Comparison of ENCODE assay signal across 14 cellular contexts in genomic region chr9:91102269-91102668, GRCh38.
DNase-seq lines count a peak whose midpoint lies in the region; ATAC-seq and TF ChIP-seq lines count a peak whose summit lies in the region.
"Had no signal": no experiment of that assay in that cellular context is flagged by ENCODE, and none has a peak within 500 bp of the region (broad histone marks: within the 10 kb centered on the region; RNA-seq: fewer than 3 reads in every experiment).

No MANE protein-coding gene starts in this region.

- peak overlapping the region; percentile 76 for H3K4me2 ChIP-seq in KMS-11

- no peak for TF ChIP-seq POLR2A in uterus (IDR thresholded peaks at IDR 0.05)

- H3K36me3 ChIP-seq in KMS-11 (ENCODE audit: insufficient read depth) (no peaks in the 10 kb centered on the region; the same call in 1 of the 2 replicates), MG63 (no peaks in the 10 kb centered on the region), uterus (no peaks in the 10 kb centered on the region)
- H3K36me3 ChIP-seq: sigmoid colon, vagina had no signal

- peaks cover 41% of the 10 kb centered on the region for H3K4me1 Mint-ChIP-seq in activated naive CD4-positive, alpha-beta T cell treated with anti-CD3 and anti-CD28 coated beads for 36 hours (ENCODE audit: low read depth)
- peaks cover 47% of the 10 kb centered on the region for H3K4me1 Mint-ChIP-seq in activated naive CD8-positive, alpha-beta T cell treated with anti-CD3 and anti-CD28 coated beads, Interleukin-2, amount 10 ng/mL, durations not matched to agents 7 days and 5 days
- H3K4me1 Mint-ChIP-seq in osteocyte (ENCODE audit: unreplicated experiment) = peaks cover 35% of the 10 kb centered on the region

- DNase-seq in activated naive CD4-positive, alpha-beta T cell treated with anti-CD3 and anti-CD28 coated beads for 36 hours = no peak
- DNase-seq in activated naive CD4-positive, alpha-beta T cell treated with Interleukin-2 at 50 U/mL for 16 hours = no peak
- DNase-seq in activated naive CD8-positive, alpha-beta T cell treated with anti-CD3 and anti-CD28 coated beads, Interleukin-2, amount 10 ng/mL, durations not matched to agents 7 days and 5 days = no peak
- DNase-seq in osteocyte (ENCODE audit: extremely low spot score, unreplicated experiment) (no peak), MG63 (no peak), uterus (no peak)
- DNase-seq: activated B cell treated with CpG ODN at 0.5 μM for 24 hours, amygdala, NCI-H2029 treated with DMSO at 0.1 percent for 48 hours, Right ventricle myocardium superior, sigmoid colon had no signal

- peak overlapping the region; percentile 14 for H3K27ac Mint-ChIP-seq in activated naive CD4-positive, alpha-beta T cell treated with anti-CD3 and anti-CD28 coated beads for 36 hours
- H3K27ac Mint-ChIP-seq in activated naive CD8-positive, alpha-beta T cell treated with anti-CD3 and anti-CD28 coated beads, Interleukin-2, amount 10 ng/mL, durations not matched to agents 7 days and 5 days = peak overlapping the region; percentile 90
- peak overlapping the region; percentile 89 for H3K27ac Mint-ChIP-seq in osteocyte (ENCODE audit: unreplicated experiment)
- H3K27ac Mint-ChIP-seq: activated B cell treated with CpG ODN at 0.5 μM for 24 hours had no signal

- H3K79me2 ChIP-seq in KMS-11 (ENCODE audit: insufficient read depth, low read depth) = no peaks in the 10 kb centered on the region

- H3K27ac ChIP-seq in KMS-11 (peak overlapping the region; percentile 80), uterus (no peak overlapping the region)

- CTCF ChIA-PET in activated naive CD4-positive, alpha-beta T cell treated with anti-CD3 and anti-CD28 coated beads for 36 hours (lab: Charles Lee) = interaction anchor here (1.1 to 1.4 kb wide), 2 partner anchors 10 to 324 kb away, joined by 3 to 4 read pairs; no protein-coding TSS in a partner anchor

- no peak overlapping the region for H3K4me3 ChIP-seq in KMS-11 (IDR thresholded peaks at IDR 0.05; ENCODE audit: insufficient read depth, low read depth, low read length)
- no peak overlapping the region for H3K4me3 ChIP-seq in MG63
- H3K4me3 ChIP-seq in uterus = no peak overlapping the region
- H3K4me3 ChIP-seq: sigmoid colon, vagina had no signal

- POLR2A ChIA-PET in activated naive CD8-positive, alpha-beta T cell treated with anti-CD3 and anti-CD28 coated beads, Interleukin-2, amount 10 ng/mL, durations not matched to agents 7 days and 5 days (lab: Charles Lee) = interaction anchor here (0.7 to 5.2 kb wide), 6 partner anchors 9 to 50 kb away, joined by 3 to 38 read pairs (median 4); no protein-coding TSS in a partner anchor

- no peak overlapping the region for H2AFZ ChIP-seq in KMS-11 (ENCODE audit: low read depth)

- H4K20me1 ChIP-seq in KMS-11 (ENCODE audit: insufficient read depth) = no peaks in the 10 kb centered on the region

- H3K36me3 Mint-ChIP-seq in activated naive CD4-positive, alpha-beta T cell treated with anti-CD3 and anti-CD28 coated beads for 36 hours (ENCODE audit: low read depth) = no peaks in the 10 kb centered on the region
- H3K36me3 Mint-ChIP-seq in activated naive CD8-positive, alpha-beta T cell treated with anti-CD3 and anti-CD28 coated beads, Interleukin-2, amount 10 ng/mL, durations not matched to agents 7 days and 5 days = peaks cover 7% of the 10 kb centered on the region
- no peaks in the 10 kb centered on the region for H3K36me3 Mint-ChIP-seq in osteocyte (ENCODE audit: unreplicated experiment)

- no peaks in the 10 kb centered on the region for H3K9me3 Mint-ChIP-seq in activated naive CD4-positive, alpha-beta T cell treated with anti-CD3 and anti-CD28 coated beads for 36 hours
- H3K9me3 Mint-ChIP-seq in activated naive CD8-positive, alpha-beta T cell treated with anti-CD3 and anti-CD28 coated beads, Interleukin-2, amount 10 ng/mL, durations not matched to agents 7 days and 5 days = no peaks in the 10 kb centered on the region
- no peaks in the 10 kb centered on the region for H3K9me3 Mint-ChIP-seq in osteocyte (ENCODE audit: unreplicated experiment)
- H3K9me3 Mint-ChIP-seq: activated B cell treated with CpG ODN at 0.5 μM for 24 hours had no signal

- H3K27me3 ChIP-seq in KMS-11 (ENCODE audit: insufficient read depth, low read depth) (no peaks in the 10 kb centered on the region), MG63 (no peaks in the 10 kb centered on the region), uterus (no peaks in the 10 kb centered on the region)
- H3K27me3 ChIP-seq: sigmoid colon, vagina had no signal

- TF ChIP-seq CTCF in KMS-11 (conservative IDR thresholded peaks at IDR 0.05; ENCODE audit: low read depth, low read length) (no peak), osteocyte (IDR thresholded peaks at IDR 0.05) (no peak), uterus (IDR thresholded peaks at IDR 0.05) (no peak)

- intact Hi-C loops in activated naive CD4-positive, alpha-beta T cell treated with anti-CD3 and anti-CD28 coated beads for 36 hours (cut with micrococcal nuclease) = no loop called here
- intact Hi-C loops in uterus (cut with DNase I; ENCODE audit: low total_unique reads) = no loop called here

- H3K9me3 ChIP-seq in MG63 (no peaks in the 10 kb centered on the region), uterus (no peaks in the 10 kb centered on the region)
- H3K9me3 ChIP-seq: sigmoid colon, vagina had no signal

- no peak for ATAC-seq in activated naive CD8-positive, alpha-beta T cell treated with anti-CD3 and anti-CD28 coated beads, Interleukin-2, amount 10 ng/mL, durations not matched to agents 7 days and 5 days (ENCODE audit: low read depth)
- no peak for ATAC-seq in HG03378 (IDR thresholded peaks at IDR 0.05; ENCODE audit: unreplicated experiment)

- no peak overlapping the region for H3K4me3 Mint-ChIP-seq in activated naive CD4-positive, alpha-beta T cell treated with anti-CD3 and anti-CD28 coated beads for 36 hours
- H3K4me3 Mint-ChIP-seq in activated naive CD8-positive, alpha-beta T cell treated with anti-CD3 and anti-CD28 coated beads, Interleukin-2, amount 10 ng/mL, durations not matched to agents 7 days and 5 days = peak overlapping the region; percentile 80
- no peak overlapping the region for H3K4me3 Mint-ChIP-seq in osteocyte (ENCODE audit: unreplicated experiment)
- H3K4me3 Mint-ChIP-seq: activated B cell treated with CpG ODN at 0.5 μM for 24 hours had no signal

- no peak overlapping the region for H3K9ac ChIP-seq in KMS-11

- H3K4me1 ChIP-seq in KMS-11 (ENCODE audit: low read depth, poor library complexity, severe bottlenecking) (peaks cover 75% of the 10 kb centered on the region), uterus (peaks cover 0 to 5% of the 10 kb centered on the region in 2 donors)

- H3K27me3 Mint-ChIP-seq in activated naive CD4-positive, alpha-beta T cell treated with anti-CD3 and anti-CD28 coated beads for 36 hours (ENCODE audit: low read depth) = peaks cover 5% of the 10 kb centered on the region
- no peaks in the 10 kb centered on the region for H3K27me3 Mint-ChIP-seq in activated naive CD8-positive, alpha-beta T cell treated with anti-CD3 and anti-CD28 coated beads, Interleukin-2, amount 10 ng/mL, durations not matched to agents 7 days and 5 days
- H3K27me3 Mint-ChIP-seq in osteocyte (ENCODE audit: unreplicated experiment) = no peaks in the 10 kb centered on the region

Comparison
In these comparisons a context has a peak if more than half of its experiments do, and no peak if none do; other contexts are left out.
1. H3K27ac Mint-ChIP-seq: peak in every context shown above with its lines; median percentile 90 in activated naive CD8-positive, alpha-beta T cell treated with anti-CD3 and anti-CD28 coated beads, Interleukin-2, amount 10 ng/mL, durations not matched to agents 7 days and 5 days; 89 in osteocyte; 14 in activated naive CD4-positive, alpha-beta T cell treated with anti-CD3 and anti-CD28 coated beads for 36 hours.